Comparison of ENCODE assay signal across 8 cellular contexts in genomic region chr12:117587646-117588287, GRCh38.
A peak's percentile ranks its signal among the peaks of the same experiment; 100 is the strongest.
DNase-seq lines count a peak whose midpoint lies in the region; ATAC-seq and TF ChIP-seq lines count a peak whose summit lies in the region.

No MANE protein-coding gene starts in this region.

- DNase-seq in EH (ENCODE audit: low read depth) (peak; percentile 32), SK-MEL-5 (ENCODE audit: low read depth, low spot score) (peak; percentile 66), brain microvascular endothelial cell (peak; percentile 6), left lobe of liver (ENCODE audit: low spot score) (peak; percentile 62)
- peak; percentile 9 to 13 for DNase-seq in stimulated activated CD8-positive, alpha-beta memory T cell treated with anti-CD3 and anti-CD28 coated beads, Interleukin-15, amount 100 ng/mL, for 48 hours (ENCODE audit: low read depth in 2 of 2)

- no peak overlapping the region for H3K27ac ChIP-seq in brain microvascular endothelial cell

- peak; percentile 64 for TF ChIP-seq RAD21 in Ishikawa (IDR thresholded peaks at IDR 0.05; ENCODE audit: low read depth)

- TF ChIP-seq CTCF in brain microvascular endothelial cell (IDR thresholded peaks at IDR 0.05; ENCODE audit: low read depth, low read length, missing control alignments) = peak; percentile 82

- no peaks in the 10 kb centered on the region for H3K36me3 ChIP-seq in brain microvascular endothelial cell (replicated peaks)

- H3K27me3 ChIP-seq in brain microvascular endothelial cell (replicated peaks) = no peaks in the 10 kb centered on the region

- in situ Hi-C loops in SK-MEL-5 (cut with HindIII; ENCODE audit: low pct_unique_long_range_greater_than_20kb, low sequenced_read_pairs) = no loop called here
- in situ Hi-C loops in brain microvascular endothelial cell (cut with HindIII; ENCODE audit: low pct_ligation_motif_present, low sequenced_read_pairs) = no loop called here

- TF ChIP-seq EP300 in Ishikawa (IDR thresholded peaks at IDR 0.05; ENCODE audit: borderline replicate concordance) = no peak

- H3K4me3 ChIP-seq in brain microvascular endothelial cell (ENCODE audit: low read depth, low read length) = no peak overlapping the region

- ATAC-seq in left lobe of liver (peak; percentile 96), HG03196 (IDR thresholded peaks at IDR 0.05; ENCODE audit: unreplicated experiment) (no peak), HG03520 (IDR thresholded peaks at IDR 0.05; ENCODE audit: unreplicated experiment) (no peak)

TF ChIP-seq in Ishikawa, 13 proteins besides CTCF, POLR2A, EP300 and RAD21:
- TF ChIP-seq ZBTB7A (IDR thresholded peaks at IDR 0.05; ENCODE audit: low read depth) (no peak), USF1 (IDR thresholded peaks at IDR 0.05) (no peak), TCF12 (IDR thresholded peaks at IDR 0.05; ENCODE audit: low read depth) (no peak), TAF1 (IDR thresholded peaks at IDR 0.05; ENCODE audit: low read depth) (no peak), CREB1 (IDR thresholded peaks at IDR 0.05; ENCODE audit: low read depth) (no peak), NFIC (IDR thresholded peaks at IDR 0.05) (no peak), CEBPB (IDR thresholded peaks at IDR 0.05) (no peak), REST (IDR thresholded peaks at IDR 0.05; ENCODE audit: low read depth) (no peak), YY1 (IDR thresholded peaks at IDR 0.05; ENCODE audit: low read depth) (no peak), FOXM1 (IDR thresholded peaks at IDR 0.05; ENCODE audit: borderline replicate concordance, low read depth) (no peak), EGR1 (IDR thresholded peaks at IDR 0.05) (no peak), MAX (IDR thresholded peaks at IDR 0.05) (no peak), TEAD4 (IDR thresholded peaks at IDR 0.05) (no peak)

Comparison
In these comparisons a context has a peak if more than half of its experiments do, and no peak if none do; other contexts are left out.
1. DNase-seq: peak in every context shown above with its lines; median percentile 66 in SK-MEL-5; 62 in left lobe of liver; 32 in EH; 11 in stimulated activated CD8-positive, alpha-beta memory T cell treated with anti-CD3 and anti-CD28 coated beads, Interleukin-15, amount 100 ng/mL, for 48 hours; 6 in brain microvascular endothelial cell.